Comparison of ENCODE assay signal across 19 cellular contexts in genomic region chr5:107937198-107937597, GRCh38.
DNase-seq lines count a peak whose midpoint lies in the region; TF ChIP-seq lines count a peak whose summit lies in the region.
"Had no signal": no experiment of that assay in that cellular context is flagged by ENCODE, and none has a peak within 500 bp of the region (broad histone marks: within the 10 kb centered on the region; RNA-seq: fewer than 3 reads in every experiment).

No MANE protein-coding gene starts in this region.

- H3K36me3 ChIP-seq in HAP-1 (replicated peaks) = no peaks in the 10 kb centered on the region
- H3K36me3 ChIP-seq in endodermal cell (ENCODE audit: control insufficient read depth, insufficient read depth, low read length) = no peaks in the 10 kb centered on the region
- H3K36me3 ChIP-seq in GM23248 (ENCODE audit: low read depth) = no peaks in the 10 kb centered on the region
- H3K36me3 ChIP-seq: BLaER1 treated with 17β-estradiol and CSF1 and Interleukin-3, amounts not matched to agents 10 nM and 100 nM; vagina had no signal

- H3K27ac Mint-ChIP-seq in endodermal cell (no peak overlapping the region), neural crest cell (ENCODE audit: unreplicated experiment) (peak overlapping the region; percentile 95)
- H3K27ac Mint-ChIP-seq: activated naive CD8-positive, alpha-beta T cell; memory B cell; stimulated activated naive CD8-positive, alpha-beta T cell treated with anti-CD3 and anti-CD28 coated beads, Interleukin-15, Interleukin-2, amounts not matched to agents 100 ng/mL and 50 ng/mL, for 24 hours had no signal

- no peaks in the 10 kb centered on the region for H3K9me3 ChIP-seq in HAP-1
- no peaks in the 10 kb centered on the region for H3K9me3 ChIP-seq in endodermal cell (ENCODE audit: control insufficient read depth, low read length)
- no peaks in the 10 kb centered on the region for H3K9me3 ChIP-seq in GM23248 (ENCODE audit: low read depth)
- H3K9me3 ChIP-seq: BLaER1 treated with 17β-estradiol and CSF1 and Interleukin-3, amounts not matched to agents 10 nM and 100 nM; vagina had no signal

- H3K9ac ChIP-seq in endodermal cell (ENCODE audit: extremely low read depth, low read length, poor library complexity, severe bottlenecking) (no peak overlapping the region), GM23248 (no peak overlapping the region)
- H3K9ac ChIP-seq: BLaER1 treated with 17β-estradiol and CSF1 and Interleukin-3, amounts not matched to agents 10 nM and 100 nM had no signal

- no peaks in the 10 kb centered on the region for H3K9me3 Mint-ChIP-seq in endodermal cell
- no peaks in the 10 kb centered on the region for H3K9me3 Mint-ChIP-seq in neural crest cell
- H3K9me3 Mint-ChIP-seq: effector memory CD8-positive, alpha-beta T cell; memory B cell; stimulated activated naive CD8-positive, alpha-beta T cell treated with anti-CD3 and anti-CD28 coated beads, Interleukin-15, Interleukin-2, amounts not matched to agents 100 ng/mL and 50 ng/mL, for 24 hours had no signal

- H3K27me3 ChIP-seq in HAP-1 (ENCODE audit: low read depth) (no peaks in the 10 kb centered on the region), endodermal cell (ENCODE audit: control insufficient read depth, insufficient read depth, low read length, poor library complexity, severe bottlenecking) (no peaks in the 10 kb centered on the region), GM23248 (replicated peaks; ENCODE audit: insufficient read depth) (no peaks in the 10 kb centered on the region)
- H3K27me3 ChIP-seq: BLaER1 treated with 17β-estradiol and CSF1 and Interleukin-3, amounts not matched to agents 10 nM and 100 nM; vagina had no signal

- no peak overlapping the region for H3K4me2 ChIP-seq in GM23248 (ENCODE audit: unreplicated experiment)
- H3K4me2 ChIP-seq: BLaER1 treated with 17β-estradiol and CSF1 and Interleukin-3, amounts not matched to agents 10 nM and 100 nM had no signal

- peaks cover 26% of the 10 kb centered on the region for H3K4me1 ChIP-seq in HAP-1
- H3K4me1 ChIP-seq in endodermal cell (ENCODE audit: control insufficient read depth, insufficient read depth, low read length) = no peaks in the 10 kb centered on the region
- no peaks in the 10 kb centered on the region for H3K4me1 ChIP-seq in GM23248 (ENCODE audit: insufficient read depth)
- H3K4me1 ChIP-seq: BLaER1 treated with 17β-estradiol and CSF1 and Interleukin-3, amounts not matched to agents 10 nM and 100 nM; vagina had no signal

- no peaks in the 10 kb centered on the region for H3K9me2 ChIP-seq in GM23248 (ENCODE audit: insufficient read depth)

- H3K36me3 Mint-ChIP-seq in endodermal cell (ENCODE audit: low read depth) (no peaks in the 10 kb centered on the region), neural crest cell (ENCODE audit: low read depth) (no peaks in the 10 kb centered on the region)

- H4K20me1 ChIP-seq in GM23248 (ENCODE audit: insufficient read depth) = no peaks in the 10 kb centered on the region
- H4K20me1 ChIP-seq: BLaER1 treated with 17β-estradiol and CSF1 and Interleukin-3, amounts not matched to agents 10 nM and 100 nM had no signal

- no peak overlapping the region for H2AFZ ChIP-seq in GM23248

- H3K27me3 Mint-ChIP-seq in endodermal cell (ENCODE audit: insufficient read depth) (no peaks in the 10 kb centered on the region), neural crest cell (ENCODE audit: low read depth) (no peaks in the 10 kb centered on the region)
- H3K27me3 Mint-ChIP-seq: activated naive CD8-positive, alpha-beta T cell; effector memory CD8-positive, alpha-beta T cell; memory B cell; stimulated activated naive CD8-positive, alpha-beta T cell treated with anti-CD3 and anti-CD28 coated beads, Interleukin-15, Interleukin-2, amounts not matched to agents 100 ng/mL and 50 ng/mL, for 24 hours had no signal

- H3K4me3 ChIP-seq in HAP-1 (no peak overlapping the region), endodermal cell (ENCODE audit: low read length) (no peak overlapping the region), GM23248 (no peak overlapping the region)
- H3K4me3 ChIP-seq: BLaER1 treated with 17β-estradiol and CSF1 and Interleukin-3, amounts not matched to agents 10 nM and 100 nM; vagina had no signal

- peaks cover 33% of the 10 kb centered on the region for H3K4me1 Mint-ChIP-seq in endodermal cell
- peaks cover 47% of the 10 kb centered on the region for H3K4me1 Mint-ChIP-seq in neural crest cell
- H3K4me1 Mint-ChIP-seq: memory B cell had no signal

- peak overlapping the region; percentile 89 for H3K27ac ChIP-seq in endodermal cell (ENCODE audit: low read depth, low read length)
- no peak overlapping the region for H3K27ac ChIP-seq in GM23248
- H3K27ac ChIP-seq: BLaER1 treated with 17β-estradiol and CSF1 and Interleukin-3, amounts not matched to agents 10 nM and 100 nM; vagina had no signal

- 64 to 92% methylated on average over 4 to 5 of the region's 5 CpGs for WGBS in endodermal cell (ENCODE audit: insufficient coverage in 1 of 2, insufficient read length in 1 of 2), 2 experiments
- 90 to 94% methylated on average over 5 of the region's 5 CpGs for WGBS in GM23248 (ENCODE audit: low coverage in 1 of 2, low lambda C conversion rate in 2 of 2, missing lambda C conversion rate in 2 of 2), 2 experiments

- TF ChIP-seq CTCF in endodermal cell (conservative IDR thresholded peaks at IDR 0.05) = no peak
- TF ChIP-seq CTCF in neural crest cell (conservative IDR thresholded peaks at IDR 0.05) = no peak

- no peaks in the 10 kb centered on the region for H3K79me2 ChIP-seq in GM23248 (ENCODE audit: insufficient read depth)

- DNase-seq in HAP-1 (ENCODE audit: low spot score in 2 of 2) (peak; percentile 45 to 89), NCI-H2227 (lab: John Stamatoyannopoulos, UW; ENCODE audit: unreplicated experiment) (peak; percentile 46), endodermal cell (no peak), neural crest cell (ENCODE audit: low read depth, low spot score) (no peak), A172 (ENCODE audit: low spot score) (no peak), SW480 (ENCODE audit: low spot score) (no peak), GM23248 (no peak)
- DNase-seq: activated CD4-positive, CD25-positive, alpha-beta regulatory T cell treated with anti-CD3 and anti-CD28 coated beads, Interleukin-2, amount 50 U/mL, for 72 hours; caudate nucleus; effector memory CD8-positive, alpha-beta T cell; HCEC 1CT; NCI-H526; stimulated activated CD4-positive, alpha-beta T cell treated with anti-CD3 and anti-CD28 coated beads, Interleukin-12 subunit alpha, Interleukin-12 subunit beta, amount 100 ng/mL, for 4 hours; T-helper 2 cell had no signal

- in situ Hi-C loops in HAP-1 (cut with MboI; ENCODE audit: low sequenced_read_pairs) (no loop called here), GM23248 (cut with MboI) (no loop called here)

- no peak overlapping the region for H3K4me3 Mint-ChIP-seq in endodermal cell
- H3K4me3 Mint-ChIP-seq in neural crest cell = peak overlapping the region; percentile 38
- H3K4me3 Mint-ChIP-seq: activated naive CD8-positive, alpha-beta T cell; effector memory CD8-positive, alpha-beta T cell; memory B cell; stimulated activated naive CD8-positive, alpha-beta T cell treated with anti-CD3 and anti-CD28 coated beads, Interleukin-15, Interleukin-2, amounts not matched to agents 100 ng/mL and 50 ng/mL, for 24 hours had no signal

- no peaks in the 10 kb centered on the region for H3F3A ChIP-seq in GM23248 (ENCODE audit: insufficient read depth)

Comparison
In these comparisons a context has a peak if more than half of its experiments do, and no peak if none do; other contexts are left out.
1. DNase-seq: peak in HAP-1 (2 of 2) and NCI-H2227 (single experiment); none in endodermal cell (single experiment), neural crest cell (single experiment), A172 (single experiment), SW480 (single experiment) and GM23248 (single experiment).